Comparison of ENCODE assay signal across 21 cellular contexts in genomic region chr9:128835246-128836210, GRCh38.
"Had no signal": no experiment of that assay in that cellular context is flagged by ENCODE, and none has a peak within 500 bp of the region (broad histone marks: within the 10 kb centered on the region; RNA-seq: fewer than 3 reads in every experiment).

No MANE protein-coding gene starts in this region.

- H3K27me3 ChIP-seq: body of pancreas, cardiac muscle cell, gastroesophageal sphincter, heart right ventricle, left lung, neutrophil, ovary, upper lobe of left lung had no signal

- H3K27ac ChIP-seq: body of pancreas, cardiac muscle cell, epithelial cell of prostate, gastroesophageal sphincter, heart right ventricle, left lung, neutrophil, ovary, prostate gland, thoracic aorta, upper lobe of left lung had no signal

- H3K4me1 Mint-ChIP-seq: activated CD8-positive, alpha-beta memory T cell treated with anti-CD3 and anti-CD28 coated beads, Interleukin-2, amount 10 ng/mL, durations not matched to agents 7 days and 5 days; activated naive CD4-positive, alpha-beta T cell treated with anti-CD3 and anti-CD28 coated beads, Interleukin-2, amount 50 U/mL, for 24 hours; natural killer cell had no signal

- H3K9me3 Mint-ChIP-seq: activated CD8-positive, alpha-beta T cell treated with anti-CD3 and anti-CD28 coated beads for 36 hours; activated naive CD4-positive, alpha-beta T cell treated with anti-CD3 and anti-CD28 coated beads, Interleukin-2, amount 50 U/mL, for 24 hours; natural killer cell had no signal

- H3K4me3 Mint-ChIP-seq: activated CD8-positive, alpha-beta memory T cell treated with anti-CD3 and anti-CD28 coated beads, Interleukin-2, amount 10 ng/mL, durations not matched to agents 7 days and 5 days; activated CD8-positive, alpha-beta T cell treated with anti-CD3 and anti-CD28 coated beads for 36 hours; activated naive CD4-positive, alpha-beta T cell treated with anti-CD3 and anti-CD28 coated beads, Interleukin-2, amount 50 U/mL, for 24 hours; natural killer cell had no signal

- H3K4me3 ChIP-seq: body of pancreas, cardiac muscle cell, gastroesophageal sphincter, heart right ventricle, left lung, ovary, prostate gland, thoracic aorta, upper lobe of left lung had no signal

- H3K36me3 ChIP-seq: ovary, prostate gland had no signal

- ATAC-seq: activated CD8-positive, alpha-beta memory T cell treated with anti-CD3 and anti-CD28 coated beads, Interleukin-2, amount 10 ng/mL, durations not matched to agents 7 days and 5 days; activated CD8-positive, alpha-beta T cell treated with anti-CD3 and anti-CD28 coated beads for 36 hours; body of pancreas; gastroesophageal sphincter; left lung; natural killer cell had no signal

- H3K4me1 ChIP-seq: body of pancreas, gastroesophageal sphincter, heart right ventricle, left lung, prostate gland, upper lobe of left lung had no signal

- H3K9me3 ChIP-seq: body of pancreas, gastroesophageal sphincter, heart right ventricle, left lung, neutrophil, ovary, prostate gland, thoracic aorta, upper lobe of left lung had no signal

- DNase-seq: activated CD4-positive, alpha-beta T cell treated with anti-CD3 and anti-CD28 coated beads for 48 hours; activated CD8-positive, alpha-beta memory T cell treated with anti-CD3 and anti-CD28 coated beads, Interleukin-2, amount 10 ng/mL, durations not matched to agents 7 days and 5 days; activated CD8-positive, alpha-beta T cell treated with anti-CD3 and anti-CD28 coated beads for 36 hours; activated effector memory CD4-positive, alpha-beta T cell treated with anti-CD3 and anti-CD28 coated beads, Interleukin-2, amount 50 U/mL, for 16 hours; activated T-cell treated with anti-CD3 and anti-CD28 coated beads for 4 hours; anterior cingulate cortex; body of pancreas; heart right ventricle; natural killer cell; ovary; stimulated activated CD4-positive, alpha-beta T cell treated with anti-CD3 and anti-CD28 coated beads, Interleukin-4, amount 100 ng/mL, for 1 hour; stimulated activated naive CD4-positive, alpha-beta T cell treated with Interleukin-2 at 50 U/mL for 16 hours had no signal

- H3K27ac Mint-ChIP-seq: activated CD8-positive, alpha-beta memory T cell treated with anti-CD3 and anti-CD28 coated beads, Interleukin-2, amount 10 ng/mL, durations not matched to agents 7 days and 5 days; activated CD8-positive, alpha-beta T cell treated with anti-CD3 and anti-CD28 coated beads for 36 hours; activated naive CD4-positive, alpha-beta T cell treated with anti-CD3 and anti-CD28 coated beads, Interleukin-2, amount 50 U/mL, for 24 hours; natural killer cell had no signal

- H3K36me3 Mint-ChIP-seq: natural killer cell had no signal
